Comparison of ENCODE assay signal across 24 cellular contexts in the genomic region with DNA sequence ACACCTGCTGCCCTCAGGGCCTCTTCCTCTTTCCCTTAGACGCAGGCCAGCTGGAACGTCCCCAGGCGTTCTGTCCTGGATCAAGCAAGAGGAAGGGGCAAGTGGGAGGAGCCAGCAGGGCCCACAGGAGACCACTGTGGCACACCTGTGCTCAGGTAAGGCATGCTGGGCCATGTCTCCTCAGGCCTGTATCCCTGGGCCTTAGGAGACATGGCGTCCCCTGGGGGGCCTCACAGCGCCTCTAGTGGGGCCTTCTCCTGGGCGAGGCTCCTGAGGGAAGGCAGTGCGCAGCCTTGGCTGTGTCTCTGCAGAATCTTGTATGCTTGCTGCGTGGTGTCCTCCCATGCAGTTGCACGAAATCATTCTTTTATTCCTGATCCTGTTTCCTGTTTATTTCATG.
"Had no signal": no experiment of that assay in that cellular context is flagged by ENCODE, and none has a peak within 500 bp of the region (broad histone marks: within the 10 kb centered on the region; RNA-seq: fewer than 3 reads in every experiment).

No MANE protein-coding gene starts in this region.

- H3K36me3 Mint-ChIP-seq: natural killer cell had no signal

- H3K4me3 ChIP-seq: dorsolateral prefrontal cortex, esophagus squamous epithelium, gastroesophageal sphincter, left ventricle myocardium inferior, lower lobe of right lung, neural progenitor cell, sigmoid colon, skin epidermis, suprapubic skin, tibial artery, upper lobe of right lung, vagina had no signal

- H3K4me2 ChIP-seq: neural progenitor cell had no signal

- H3K27ac ChIP-seq: dorsolateral prefrontal cortex, epithelial cell of prostate, esophagus squamous epithelium, gastroesophageal sphincter, left ventricle myocardium inferior, lower lobe of right lung, neural progenitor cell, sigmoid colon, skin epidermis, suprapubic skin, tibial artery, upper lobe of right lung, vagina had no signal

- H3K4me1 ChIP-seq: esophagus squamous epithelium, gastroesophageal sphincter, lower lobe of right lung, neural progenitor cell, sigmoid colon, suprapubic skin, tibial artery, upper lobe of right lung, vagina had no signal

- H2AFZ ChIP-seq: neural progenitor cell had no signal

- H3K27me3 ChIP-seq: dorsolateral prefrontal cortex, esophagus squamous epithelium, gastroesophageal sphincter, neural progenitor cell, sigmoid colon, suprapubic skin, tibial artery, upper lobe of right lung, vagina had no signal

- H3K4me1 Mint-ChIP-seq: mesothelial cell of epicardium, neural progenitor cell had no signal

- H3K27me3 Mint-ChIP-seq: memory B cell had no signal

- ATAC-seq: gastroesophageal sphincter; left cardiac atrium; lower lobe of right lung; natural killer cell; stimulated activated naive CD8-positive, alpha-beta T cell treated with anti-CD3 and anti-CD28 coated beads, Interleukin-15, Interleukin-2, amounts not matched to agents 100 U/mL and 50 U/mL, for 24 hours; upper lobe of right lung had no signal

- H3K36me3 ChIP-seq: neural progenitor cell had no signal

- H3K4me3 Mint-ChIP-seq: immature natural killer cell, memory B cell, mesothelial cell of epicardium, natural killer cell, neural progenitor cell had no signal

- H3K9me3 Mint-ChIP-seq: memory B cell, natural killer cell, neural progenitor cell had no signal

- H3K27ac Mint-ChIP-seq: immature natural killer cell, memory B cell, mesothelial cell of epicardium, natural killer cell, neural progenitor cell had no signal

- DNase-seq: cortex of kidney; dorsolateral prefrontal cortex; effector CD8-positive, alpha-beta T cell; esophagus squamous epithelium; foreskin fibroblast; glutamatergic neuron; immature natural killer cell; left cardiac atrium; left ventricle myocardium inferior; lower lobe of right lung; natural killer cell; nucleus accumbens; sigmoid colon; stimulated activated naive CD8-positive, alpha-beta T cell treated with anti-CD3 and anti-CD28 coated beads, Interleukin-15, Interleukin-2, amounts not matched to agents 100 U/mL and 50 U/mL, for 24 hours; tibial artery; upper lobe of right lung had no signal

- H3K9ac ChIP-seq: neural progenitor cell had no signal

- H3K9me3 ChIP-seq: esophagus squamous epithelium, gastroesophageal sphincter, left ventricle myocardium inferior, lower lobe of right lung, sigmoid colon, suprapubic skin, tibial artery, upper lobe of right lung, vagina had no signal
